In genomic region chr17:78016852-78017251, GRCh38 we compare ENCODE assay signal across 7 cellular contexts.
"Had no signal": no experiment of that assay in that cellular context is flagged by ENCODE, and none has a peak within 500 bp of the region (broad histone marks: within the 10 kb centered on the region; RNA-seq: fewer than 3 reads in every experiment).

No MANE protein-coding gene starts in this region.

- H3K36me3 ChIP-seq: HAP-1 had no signal

- DNase-seq: GM23248, GOT3, H7, IMR-90 had no signal

- H3K4me1 ChIP-seq: HAP-1 had no signal

- ATAC-seq: HCT116 had no signal

- H3K9ac ChIP-seq: GM23248 had no signal

- H3K9me3 ChIP-seq: HAP-1 had no signal

- H3K27ac ChIP-seq: GM23248 had no signal

- H2AFZ ChIP-seq: GM23248 had no signal

- FAIRE-seq: HTR-8/SVneo had no signal

- H3K4me3 ChIP-seq: GM23248, HAP-1 had no signal
